1 cellular context compared by ENCODE assay signal in genomic region chr16:87780385-87780989, GRCh38.
TF ChIP-seq lines count a peak whose summit lies in the region.

No MANE protein-coding gene starts in this region.

TF ChIP-seq in K562, 482 proteins besides CTCF, POLR2A, EP300 and RAD21 (continued from another document and continues in another):
- TF ChIP-seq, protein P1, sequence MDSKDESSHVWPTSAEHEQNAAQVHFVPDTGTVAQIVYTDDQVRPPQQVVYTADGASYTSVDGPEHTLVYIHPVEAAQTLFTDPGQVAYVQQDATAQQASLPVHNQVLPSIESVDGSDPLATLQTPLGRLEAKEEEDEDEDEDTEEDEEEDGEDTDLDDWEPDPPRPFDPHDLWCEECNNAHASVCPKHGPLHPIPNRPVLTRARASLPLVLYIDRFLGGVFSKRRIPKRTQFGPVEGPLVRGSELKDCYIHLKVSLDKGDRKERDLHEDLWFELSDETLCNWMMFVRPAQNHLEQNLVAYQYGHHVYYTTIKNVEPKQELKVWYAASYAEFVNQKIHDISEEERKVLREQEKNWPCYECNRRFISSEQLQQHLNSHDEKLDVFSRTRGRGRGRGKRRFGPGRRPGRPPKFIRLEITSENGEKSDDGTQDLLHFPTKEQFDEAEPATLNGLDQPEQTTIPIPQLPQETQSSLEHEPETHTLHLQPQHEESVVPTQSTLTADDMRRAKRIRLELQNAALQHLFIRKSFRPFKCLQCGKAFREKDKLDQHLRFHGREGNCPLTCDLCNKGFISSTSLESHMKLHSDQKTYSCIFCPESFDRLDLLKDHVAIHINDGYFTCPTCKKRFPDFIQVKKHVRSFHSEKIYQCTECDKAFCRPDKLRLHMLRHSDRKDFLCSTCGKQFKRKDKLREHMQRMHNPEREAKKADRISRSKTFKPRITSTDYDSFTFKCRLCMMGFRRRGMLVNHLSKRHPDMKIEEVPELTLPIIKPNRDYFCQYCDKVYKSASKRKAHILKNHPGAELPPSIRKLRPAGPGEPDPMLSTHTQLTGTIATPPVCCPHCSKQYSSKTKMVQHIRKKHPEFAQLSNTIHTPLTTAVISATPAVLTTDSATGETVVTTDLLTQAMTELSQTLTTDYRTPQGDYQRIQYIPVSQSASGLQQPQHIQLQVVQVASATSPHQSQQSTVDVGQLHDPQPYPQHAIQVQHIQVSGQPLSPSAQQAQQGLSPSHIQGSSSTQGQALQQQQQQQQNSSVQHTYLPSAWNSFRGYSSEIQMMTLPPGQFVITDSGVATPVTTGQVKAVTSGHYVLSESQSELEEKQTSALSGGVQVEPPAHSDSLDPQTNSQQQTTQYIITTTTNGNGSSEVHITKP (IDR thresholded peaks at IDR 0.05; ENCODE audit: partially characterized antibody), result no peak
- TF ChIP-seq CREB3 (tag; conservative IDR thresholded peaks at IDR 0.05; ENCODE audit: low read depth), result no peak
- no peak for TF ChIP-seq ZNF511 (CRISPR knock-in tag; IDR thresholded peaks at IDR 0.05)
- TF ChIP-seq, protein P2, sequence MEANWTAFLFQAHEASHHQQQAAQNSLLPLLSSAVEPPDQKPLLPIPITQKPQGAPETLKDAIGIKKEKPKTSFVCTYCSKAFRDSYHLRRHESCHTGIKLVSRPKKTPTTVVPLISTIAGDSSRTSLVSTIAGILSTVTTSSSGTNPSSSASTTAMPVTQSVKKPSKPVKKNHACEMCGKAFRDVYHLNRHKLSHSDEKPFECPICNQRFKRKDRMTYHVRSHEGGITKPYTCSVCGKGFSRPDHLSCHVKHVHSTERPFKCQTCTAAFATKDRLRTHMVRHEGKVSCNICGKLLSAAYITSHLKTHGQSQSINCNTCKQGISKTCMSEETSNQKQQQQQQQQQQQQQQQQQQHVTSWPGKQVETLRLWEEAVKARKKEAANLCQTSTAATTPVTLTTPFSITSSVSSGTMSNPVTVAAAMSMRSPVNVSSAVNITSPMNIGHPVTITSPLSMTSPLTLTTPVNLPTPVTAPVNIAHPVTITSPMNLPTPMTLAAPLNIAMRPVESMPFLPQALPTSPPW (CRISPR knock-in tag; IDR thresholded peaks at IDR 0.05), result peak; percentile 30; the same call in 1 of the 2 replicates
- no peak for TF ChIP-seq BRCA1 (IDR thresholded peaks at IDR 0.05)
- TF ChIP-seq BRCA1 (CRISPR knock-in tag; IDR thresholded peaks at IDR 0.05), result no peak
- TF ChIP-seq, protein P3, sequence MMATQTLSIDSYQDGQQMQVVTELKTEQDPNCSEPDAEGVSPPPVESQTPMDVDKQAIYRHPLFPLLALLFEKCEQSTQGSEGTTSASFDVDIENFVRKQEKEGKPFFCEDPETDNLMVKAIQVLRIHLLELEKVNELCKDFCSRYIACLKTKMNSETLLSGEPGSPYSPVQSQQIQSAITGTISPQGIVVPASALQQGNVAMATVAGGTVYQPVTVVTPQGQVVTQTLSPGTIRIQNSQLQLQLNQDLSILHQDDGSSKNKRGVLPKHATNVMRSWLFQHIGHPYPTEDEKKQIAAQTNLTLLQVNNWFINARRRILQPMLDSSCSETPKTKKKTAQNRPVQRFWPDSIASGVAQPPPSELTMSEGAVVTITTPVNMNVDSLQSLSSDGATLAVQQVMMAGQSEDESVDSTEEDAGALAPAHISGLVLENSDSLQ (IDR thresholded peaks at IDR 0.05), result no peak
- TF ChIP-seq, protein P4, sequence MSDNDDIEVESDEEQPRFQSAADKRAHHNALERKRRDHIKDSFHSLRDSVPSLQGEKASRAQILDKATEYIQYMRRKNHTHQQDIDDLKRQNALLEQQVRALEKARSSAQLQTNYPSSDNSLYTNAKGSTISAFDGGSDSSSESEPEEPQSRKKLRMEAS (CRISPR knock-in tag; IDR thresholded peaks at IDR 0.05), result no peak
- no peak for TF ChIP-seq NELFE (IDR thresholded peaks at IDR 0.05; ENCODE audit: insufficient read depth, insufficient read length)
- TF ChIP-seq ELK3 (CRISPR knock-in tag; IDR thresholded peaks at IDR 0.05), result no peak
- TF ChIP-seq ASH1L (IDR thresholded peaks at IDR 0.05; ENCODE audit: borderline replicate concordance, low read depth, partially characterized antibody), result no peak
- TF ChIP-seq SIRT6 (IDR thresholded peaks at IDR 0.05; ENCODE audit: low read depth, low read length), result no peak
- no peak for TF ChIP-seq ZBTB7A (IDR thresholded peaks at IDR 0.05; ENCODE audit: borderline replicate concordance, control insufficient read depth, low read depth, low read length)
- peak; percentile 33; the same call in 1 of the 2 replicates for TF ChIP-seq SMARCA4 (IDR thresholded peaks at IDR 0.05)
- TF ChIP-seq E4F1 (CRISPR knock-in tag; IDR thresholded peaks at IDR 0.05; ENCODE audit: borderline replicate concordance), result no peak
- no peak for TF ChIP-seq BCL6 (CRISPR knock-in tag; IDR thresholded peaks at IDR 0.05)
- no peak for TF ChIP-seq PTBP1 (IDR thresholded peaks at IDR 0.05; ENCODE audit: low read depth, low read length)
- no peak for TF ChIP-seq POLR2AphosphoS5 (IDR thresholded peaks at IDR 0.05; ENCODE audit: control insufficient read depth, insufficient read depth, low read depth, low read length)
- TF ChIP-seq MTA1 (IDR thresholded peaks at IDR 0.05; ENCODE audit: borderline replicate concordance), result 0 out of 2 replicates have a peak, but pooled peaks have one; percentile 17
- TF ChIP-seq ZNF77 (CRISPR knock-in tag; IDR thresholded peaks at IDR 0.05), result no peak
- TF ChIP-seq GABPA (tag; conservative IDR thresholded peaks at IDR 0.05; ENCODE audit: low read depth), result peak; percentile 75; the same call in 1 of the 2 replicates
- TF ChIP-seq ATF1 (CRISPR knock-in tag; IDR thresholded peaks at IDR 0.05), result no peak
- TF ChIP-seq ATF1 (tag; IDR thresholded peaks at IDR 0.05), result no peak
- TF ChIP-seq IFI16 (CRISPR knock-in tag; IDR thresholded peaks at IDR 0.05), result no peak
- TF ChIP-seq ZNF699 (CRISPR knock-in tag; IDR thresholded peaks at IDR 0.05; ENCODE audit: insufficient replicate concordance), result no peak
- no peak for TF ChIP-seq FOXJ2 (tag; IDR thresholded peaks at IDR 0.05)
- no peak for TF ChIP-seq RBBP5 (IDR thresholded peaks at IDR 0.05; ENCODE audit: borderline replicate concordance, insufficient read depth, low read length, poor library complexity, severe bottlenecking)
- TF ChIP-seq RERE (CRISPR knock-in tag; IDR thresholded peaks at IDR 0.05; ENCODE audit: borderline replicate concordance), result no peak
- TF ChIP-seq ZEB2 (IDR thresholded peaks at IDR 0.05), result 0 out of 2 replicates have a peak, but pooled peaks have one; percentile 25
- TF ChIP-seq SMARCE1 (IDR thresholded peaks at IDR 0.05), result peak; percentile 41; the same call in 1 of the 2 replicates
- peak; percentile 13; the same call in 1 of the 2 replicates for TF ChIP-seq PTTG1 (tag; IDR thresholded peaks at IDR 0.05; ENCODE audit: low read depth)
- TF ChIP-seq, protein P5, sequence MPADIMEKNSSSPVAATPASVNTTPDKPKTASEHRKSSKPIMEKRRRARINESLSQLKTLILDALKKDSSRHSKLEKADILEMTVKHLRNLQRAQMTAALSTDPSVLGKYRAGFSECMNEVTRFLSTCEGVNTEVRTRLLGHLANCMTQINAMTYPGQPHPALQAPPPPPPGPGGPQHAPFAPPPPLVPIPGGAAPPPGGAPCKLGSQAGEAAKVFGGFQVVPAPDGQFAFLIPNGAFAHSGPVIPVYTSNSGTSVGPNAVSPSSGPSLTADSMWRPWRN (IDR thresholded peaks at IDR 0.05; ENCODE audit: low read depth), result no peak
- TF ChIP-seq EP400 (IDR thresholded peaks at IDR 0.05), result 0 out of 2 replicates have a peak, but pooled peaks have one; percentile 17
- TF ChIP-seq ZC3H8 (IDR thresholded peaks at IDR 0.05), result no peak
- peak; percentile 54 for TF ChIP-seq ETV1 (tag; conservative IDR thresholded peaks at IDR 0.05; ENCODE audit: low read depth)
- TF ChIP-seq LEF1 (IDR thresholded peaks at IDR 0.05), result peak; percentile 57; the same call in 1 of the 2 replicates
- TF ChIP-seq ZNF507 (tag; conservative IDR thresholded peaks at IDR 0.05), result no peak
- no peak for TF ChIP-seq CBX5 (IDR thresholded peaks at IDR 0.05; ENCODE audit: borderline replicate concordance, low read depth)
- no peak for TF ChIP-seq HSF4 (CRISPR knock-in tag; IDR thresholded peaks at IDR 0.05; ENCODE audit: borderline replicate concordance)
- TF ChIP-seq POU5F1 (IDR thresholded peaks at IDR 0.05; ENCODE audit: borderline replicate concordance, low read depth, low read length, partially characterized antibody), result no peak
